ENCODE assay signal across 8 cellular contexts in the genomic region with DNA sequence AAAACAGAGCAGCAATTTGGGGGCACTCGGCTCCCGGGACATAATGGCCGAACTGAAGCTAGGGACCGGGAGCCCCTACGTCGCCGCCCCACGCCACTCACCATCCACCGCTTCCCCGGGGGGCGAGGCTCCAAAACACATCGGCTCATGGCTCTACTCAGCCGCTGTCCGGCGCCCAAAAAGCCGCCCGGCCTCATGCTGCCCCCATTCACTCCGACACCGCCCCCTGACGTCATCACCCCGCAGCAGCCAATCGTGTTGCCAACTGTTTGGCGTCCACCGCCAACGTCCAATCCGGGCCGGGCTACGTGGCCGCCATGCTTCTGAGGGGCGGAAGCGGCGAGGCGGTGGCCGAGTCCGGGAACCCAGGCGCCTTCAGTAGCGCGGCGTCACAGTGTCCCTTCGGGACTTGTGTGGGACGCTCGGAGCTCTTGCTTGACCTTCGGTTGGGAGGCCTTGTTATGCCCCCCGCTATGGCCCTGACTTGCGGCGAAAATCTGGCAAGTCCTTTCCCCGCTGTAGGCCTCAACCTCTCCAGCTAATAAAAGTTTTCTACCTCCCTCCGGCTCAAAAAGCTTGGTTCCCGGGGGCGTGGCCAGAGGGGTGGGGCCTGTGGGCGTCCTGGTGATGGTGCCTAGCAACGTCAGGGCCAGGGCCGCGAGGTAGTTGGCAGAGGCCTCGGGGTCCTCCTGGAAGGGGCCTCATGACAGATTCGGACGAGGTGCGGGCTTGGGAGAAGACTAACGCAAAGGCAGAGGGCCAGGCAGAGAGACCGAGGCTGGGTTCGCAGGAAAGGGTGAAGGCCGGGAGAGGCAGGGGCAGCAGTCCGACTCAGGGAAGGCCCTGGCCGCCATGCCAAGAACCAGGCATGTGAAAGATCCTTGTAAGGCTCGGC. TPM values are rescaled to one million over a fixed set of nuclear protein-coding genes. Genes with fewer than 3 reads are reported as not detected.
A peak's percentile ranks its signal among the peaks of the same experiment; 100 is the strongest.
DNase-seq lines count a peak whose midpoint lies in the region; ATAC-seq and TF ChIP-seq lines count a peak whose summit lies in the region.

TSS of gene PTRH1 (minus strand) at position 221 of the 895 bp plus-strand sequence. CDS start at position 197, 24 bp downstream.
TSS of gene TTC16 (plus strand) at position 637 of the 895 bp plus-strand sequence. CDS start at position 704, 67 bp downstream.

- no peaks in the 10 kb centered on the region for H3K27me3 ChIP-seq in CD4-positive, CD25-positive, alpha-beta regulatory T cell (ENCODE audit: control insufficient read depth, insufficient read depth, low read length)
- H3K27me3 ChIP-seq in dorsolateral prefrontal cortex: no peaks in the 10 kb centered on the region
- H3K27me3 ChIP-seq in right lobe of liver: no peaks in the 10 kb centered on the region

- POLR2A ChIA-PET in activated CD4-positive, alpha-beta memory T cell treated with anti-CD3 and anti-CD28 coated beads for 36 hours (lab: Charles Lee): interaction anchor here (0.7 to 1.6 kb wide), 6 partner anchors 10 to 264 kb away, joined by 3 to 6 read pairs (median 4); partner anchors contain the start of genes LRSAM1, RPL12 and TOR2A

- H3K27me3 Mint-ChIP-seq in CD4-positive, CD25-positive, alpha-beta regulatory T cell: peaks cover 7% of the 10 kb centered on the region
- no peaks in the 10 kb centered on the region for H3K27me3 Mint-ChIP-seq in activated CD4-positive, alpha-beta memory T cell treated with anti-CD3 and anti-CD28 coated beads for 36 hours

- WGBS in right lobe of liver (ENCODE audit: insufficient coverage, low coverage, low lambda C conversion rate, missing lambda C conversion rate): 0% methylated on average over 28 of the region's 65 CpGs

- CTCF ChIA-PET in activated CD4-positive, alpha-beta memory T cell treated with anti-CD3 and anti-CD28 coated beads for 36 hours (lab: Charles Lee): interaction anchor here (0.6 to 3.7 kb wide), 5 partner anchors 11 to 413 kb away, joined by 3 to 41 read pairs (median 3); partner anchors contain the start of genes ST6GALNAC4 and TOR2A

- peak; percentile 97 for DNase-seq in CD4-positive, CD25-positive, alpha-beta regulatory T cell
- DNase-seq in NCI-H82 (lab: John Stamatoyannopoulos, UW): peak; percentile 96
- peak; percentile 98 for DNase-seq in activated CD4-positive, alpha-beta memory T cell treated with anti-CD3 and anti-CD28 coated beads for 36 hours
- peak; percentile 95 to 99 (median 98) for DNase-seq in dorsolateral prefrontal cortex
- DNase-seq in right lobe of liver: peak; percentile 98
- DNase-seq in stimulated activated CD4-positive, alpha-beta T cell treated with anti-CD3 and anti-CD28 coated beads, Interleukin-4, amount 100 ng/mL, for 24 hours: peak; percentile 97

- H3K36me3 Mint-ChIP-seq in CD4-positive, CD25-positive, alpha-beta regulatory T cell: no peaks in the 10 kb centered on the region
- H3K36me3 Mint-ChIP-seq in activated CD4-positive, alpha-beta memory T cell treated with anti-CD3 and anti-CD28 coated beads for 36 hours: no peaks in the 10 kb centered on the region

- peak within 1 kb of the TSS; percentile 79 for H3K4me3 ChIP-seq in CD4-positive, CD25-positive, alpha-beta regulatory T cell (ENCODE audit: low read depth, low read length)
- H3K4me3 ChIP-seq in dorsolateral prefrontal cortex (peak within 1 kb of the TSS; percentile 61 to 100 (median 85)), right lobe of liver (peak within 1 kb of the TSS; percentile 60 to 88 (median 64))

- peak within 1 kb of the TSS; percentile 86 to 99 (median 98) for H3K4me3 Mint-ChIP-seq in CD4-positive, CD25-positive, alpha-beta regulatory T cell
- peak within 1 kb of the TSS; percentile 90 for H3K4me3 Mint-ChIP-seq in activated CD4-positive, alpha-beta memory T cell treated with anti-CD3 and anti-CD28 coated beads for 36 hours

- TF ChIP-seq POLR2A in right lobe of liver (IDR thresholded peaks at IDR 0.05): peak; percentile 48

- H3K27ac ChIP-seq in CD4-positive, CD25-positive, alpha-beta regulatory T cell (ENCODE audit: insufficient read depth, low read length, poor library complexity, severe bottlenecking): peak within 1 kb of the TSS; percentile 81
- H3K27ac ChIP-seq in dorsolateral prefrontal cortex: peak within 1 kb of the TSS in 52 of 59 donors; percentile 6 to 89 (median 69)
- H3K27ac ChIP-seq in right lobe of liver: peak within 1 kb of the TSS; percentile 0 to 33 (median 15)

- no peaks in the 10 kb centered on the region for H3K9me3 ChIP-seq in CD4-positive, CD25-positive, alpha-beta regulatory T cell (ENCODE audit: control insufficient read depth in 2 of 2, low read length in 2 of 2)
- no peaks in the 10 kb centered on the region for H3K9me3 ChIP-seq in right lobe of liver

- H3K36me3 ChIP-seq in CD4-positive, CD25-positive, alpha-beta regulatory T cell (ENCODE audit: control insufficient read depth, insufficient read depth, low read length): no peaks in the 10 kb centered on the region
- no peaks in the 10 kb centered on the region for H3K36me3 ChIP-seq in right lobe of liver

- H3K9me3 Mint-ChIP-seq in CD4-positive, CD25-positive, alpha-beta regulatory T cell: peaks cover 0 to 1% (median 0%) of the 10 kb centered on the region in 7 donors
- no peaks in the 10 kb centered on the region for H3K9me3 Mint-ChIP-seq in activated CD4-positive, alpha-beta memory T cell treated with anti-CD3 and anti-CD28 coated beads for 36 hours

- TF ChIP-seq CTCF in dorsolateral prefrontal cortex (IDR thresholded peaks at IDR 0.05 in 54 of 56, conservative IDR thresholded peaks at IDR 0.05 in 2 of 56; ENCODE audit: low read depth in 1 of 56, partially characterized antibody in 56 of 56): peak in 27 of 56 donors; percentile 3 to 53 (median 24)
- TF ChIP-seq CTCF in right lobe of liver (IDR thresholded peaks at IDR 0.05): no peak

- peaks cover 28% of the 10 kb centered on the region for H3K4me1 ChIP-seq in CD4-positive, CD25-positive, alpha-beta regulatory T cell (ENCODE audit: control insufficient read depth, insufficient read depth, low read length, poor library complexity, severe bottlenecking)
- H3K4me1 ChIP-seq in right lobe of liver: peaks cover 0 to 5% (median 0%) of the 10 kb centered on the region in 4 donors

- H3K27ac Mint-ChIP-seq in CD4-positive, CD25-positive, alpha-beta regulatory T cell: peak within 1 kb of the TSS; percentile 71 to 99 (median 96)
- H3K27ac Mint-ChIP-seq in activated CD4-positive, alpha-beta memory T cell treated with anti-CD3 and anti-CD28 coated beads for 36 hours: peak within 1 kb of the TSS; percentile 74

- intact Hi-C loops in activated CD4-positive, alpha-beta memory T cell treated with anti-CD3 and anti-CD28 coated beads for 36 hours (cut with micrococcal nuclease): loop anchor here (1.0 to 5.0 kb wide), 4 partner anchors 16 to 202 kb away; partner anchors contain the start of gene ST6GALNAC4
- intact Hi-C loops in dorsolateral prefrontal cortex (cut with DNase I) (loop anchor here (2.0 to 10.0 kb wide), 4 partner anchors 17 to 128 kb away; partner anchors contain the start of gene STXBP1 (in 2 of the 2)), right lobe of liver (cut with DNase I) (no loop called here)

- peak; percentile 94 to 95 for ATAC-seq in CD4-positive, CD25-positive, alpha-beta regulatory T cell (ENCODE audit: low read depth in 2 of 2)
- ATAC-seq in GM19452 (IDR thresholded peaks at IDR 0.05; ENCODE audit: unreplicated experiment) (peak; percentile 96), HG03575 (IDR thresholded peaks at IDR 0.05; ENCODE audit: extremely low read depth, insufficient number of reproducible peaks, low FRiP score, unreplicated experiment) (peak; percentile 48), right lobe of liver (peak; percentile 95 to 98 (median 96))

- peaks cover 0 to 49% (median 20%) of the 10 kb centered on the region in 4 donors for H3K4me1 Mint-ChIP-seq in CD4-positive, CD25-positive, alpha-beta regulatory T cell
- peaks cover 29% of the 10 kb centered on the region for H3K4me1 Mint-ChIP-seq in activated CD4-positive, alpha-beta memory T cell treated with anti-CD3 and anti-CD28 coated beads for 36 hours (ENCODE audit: low read depth)

RNA-seq across cellular contexts. Expression of gene PTRH1, which starts in this region (rescaled TPM):
- total RNA-seq in CD4-positive, CD25-positive, alpha-beta regulatory T cell: 9.3 TPM
- polyA plus RNA-seq in CD4-positive, CD25-positive, alpha-beta regulatory T cell: 10 to 100 TPM; 25.8 to 36.5 (median 28.1) TPM
- 10 to 100 TPM; 20.9 to 22.7 TPM for total RNA-seq in activated CD4-positive, alpha-beta memory T cell treated with anti-CD3 and anti-CD28 coated beads for 36 hours
- total RNA-seq in dorsolateral prefrontal cortex (10 to 100 TPM in 94 of 120 experiments, 1 to 10 TPM in 26; 4.2 to 19.6 (median 11.9) TPM), right lobe of liver (10 to 100 TPM in 2 of 6 experiments, 1 to 10 TPM in 4; 4.8 to 21.2 (median 6.8) TPM)

RNA-seq across cellular contexts. Expression of gene TTC16, which starts in this region (rescaled TPM):
- 1.7 TPM for total RNA-seq in CD4-positive, CD25-positive, alpha-beta regulatory T cell
- under 1 TPM in 2 of 4 donors, not detected in 2; 0.28 to 0.38 TPM for polyA plus RNA-seq in CD4-positive, CD25-positive, alpha-beta regulatory T cell
- under 1 TPM; 0.61 to 0.69 TPM for total RNA-seq in activated CD4-positive, alpha-beta memory T cell treated with anti-CD3 and anti-CD28 coated beads for 36 hours
- 1 to 10 TPM in 3 of 120 experiments, under 1 TPM in 107, not detected in 10; 0.15 to 1.4 (median 0.47) TPM for total RNA-seq in dorsolateral prefrontal cortex
- total RNA-seq in right lobe of liver: under 1 TPM in 2 of 6 experiments, not detected in 4; 0.05 to 0.12 TPM

Comparison
In these comparisons a context has a peak if more than half of its experiments do, and no peak if none do; other contexts are left out.
1. Peak in every context shown above with its lines: DNase-seq, ATAC-seq, H3K4me3 ChIP-seq and H3K27ac ChIP-seq.
2. H3K27ac ChIP-seq: peak in every context shown above with its lines; median percentile 81 in CD4-positive, CD25-positive, alpha-beta regulatory T cell; 69 in dorsolateral prefrontal cortex; 15 in right lobe of liver.
3. intact Hi-C loops: an anchor here in activated CD4-positive, alpha-beta memory T cell treated with anti-CD3 and anti-CD28 coated beads for 36 hours (1.0 to 5.0 kb wide) and dorsolateral prefrontal cortex (2.0 to 10.0 kb wide); none called in right lobe of liver.